Comparison of ENCODE assay signal across 30 cellular contexts in genomic region chr17:33809748-33810147, GRCh38.
DNase-seq lines count a peak whose midpoint lies in the region; ATAC-seq, FAIRE-seq and TF ChIP-seq lines count a peak whose summit lies in the region.
"Had no signal": no experiment of that assay in that cellular context is flagged by ENCODE, and none has a peak within 500 bp of the region (broad histone marks: within the 10 kb centered on the region; RNA-seq: fewer than 3 reads in every experiment).

No MANE protein-coding gene starts in this region.

- DNase-seq in body of pancreas = peak; percentile 13 to 61 (median 37)
- DNase-seq in pancreas = peak in 2 of 6 donors; percentile 44 to 46
- DNase-seq in NCI-H446 (lab: John Stamatoyannopoulos, UW) = no peak
- no peak for DNase-seq in DMS79 (lab: John Stamatoyannopoulos, UW)
- DNase-seq: 8988T; ACHN; AML-193; BE2C; C1 segment of cervical spinal cord; Caco-2; Calu3; CD4-positive, alpha-beta memory T cell; CD4-positive, alpha-beta T cell; CD4-positive, CD25-positive, alpha-beta regulatory T cell; CD8-positive, alpha-beta memory T cell; CD8-positive, alpha-beta T cell; COR-L47; DMS 273 treated with DMSO at 0.1 percent for 48 hours; DMS153; DMS53; DMS79 treated with DMSO at 0.1 percent for 48 hours; DND-41; EL had no signal

- H3K36me3 ChIP-seq in body of pancreas (replicated peaks in 1 of 2; ENCODE audit: insufficient read depth in 1 of 2, low read depth in 2 of 2) = no peaks in the 10 kb centered on the region
- H3K36me3 ChIP-seq in pancreas = no peaks in the 10 kb centered on the region
- H3K36me3 ChIP-seq: BE2C; BLaER1; BLaER1 treated with 17β-estradiol and CSF1 and Interleukin-3, amounts not matched to agents 10 nM and 100 nM had no signal

- H3K4me1 ChIP-seq in body of pancreas (no peaks in the 10 kb centered on the region), pancreas (peaks cover 0 to 14% (median 4%) of the 10 kb centered on the region in 3 donors)
- H3K4me1 ChIP-seq: A549, Caco-2 had no signal

- H3K27me3 ChIP-seq in body of pancreas = no peaks in the 10 kb centered on the region
- no peaks in the 10 kb centered on the region for H3K27me3 ChIP-seq in pancreas
- H3K27me3 ChIP-seq: BE2C had no signal

- intact Hi-C loops in body of pancreas (cut with DNase I) = no loop called here
- intact Hi-C loops in pancreas (cut with DNase I) = no loop called here

- H3K27ac ChIP-seq in body of pancreas (peak overlapping the region in 3 of 4 donors; percentile 31 to 68 (median 63)), pancreas (peak overlapping the region in 2 of 4 donors; percentile 41 to 50)
- H3K27ac ChIP-seq: 22Rv1; A549; BLaER1; BLaER1 treated with 17β-estradiol and CSF1 and Interleukin-3, amounts not matched to agents 10 nM and 100 nM; C4-2B had no signal

- TF ChIP-seq CTCF in body of pancreas (IDR thresholded peaks at IDR 0.05) (no peak), pancreas (IDR thresholded peaks at IDR 0.05) (no peak)

- H3K9me3 ChIP-seq in body of pancreas (no peaks in the 10 kb centered on the region), pancreas (no peaks in the 10 kb centered on the region)
- H3K9me3 ChIP-seq: A549; BE2C; BLaER1; BLaER1 treated with 17β-estradiol and CSF1 and Interleukin-3, amounts not matched to agents 10 nM and 100 nM; Caco-2 had no signal

- no peak overlapping the region for H3K4me3 ChIP-seq in body of pancreas
- H3K4me3 ChIP-seq in pancreas = no peak overlapping the region
- H3K4me3 ChIP-seq: A549; BLaER1; BLaER1 treated with 17β-estradiol and CSF1 and Interleukin-3, amounts not matched to agents 10 nM and 100 nM had no signal

- no peak for FAIRE-seq in pancreas (lab: Jason Lieb, UNC)
- FAIRE-seq: A204.1, A549, D721Med had no signal

- TF ChIP-seq POLR2A in body of pancreas (IDR thresholded peaks at IDR 0.05) = no peak

- ATAC-seq in body of pancreas (peak; percentile 67), pancreas (peak; percentile 79 to 92 (median 90))
- ATAC-seq: A549; CD8-positive, alpha-beta T cell had no signal

Comparison
In these comparisons a context has a peak if more than half of its experiments do, and no peak if none do; other contexts are left out.
1. DNase-seq: peak in body of pancreas (4 of 4); none in NCI-H446 (0 of 2) and DMS79 (single experiment).